9 cellular contexts compared by ENCODE assay signal in genomic region chr2:182761903-182762302, GRCh38. TPM values are rescaled to one million over a fixed set of nuclear protein-coding genes. Genes with fewer than 3 reads are reported as not detected.
DNase-seq lines count a peak whose midpoint lies in the region; ATAC-seq and TF ChIP-seq lines count a peak whose summit lies in the region.
"Had no signal": no experiment of that assay in that cellular context is flagged by ENCODE, and none has a peak within 500 bp of the region (broad histone marks: within the 10 kb centered on the region; RNA-seq: fewer than 3 reads in every experiment).

No MANE protein-coding gene starts in this region.

- no peak overlapping the region for H2BK20ac ChIP-seq in IMR-90 (ENCODE audit: low read depth, low read length)

- H3K4me1 Mint-ChIP-seq in stimulated activated effector memory CD8-positive, alpha-beta T cell treated with anti-CD3 and anti-CD28 coated beads, Interleukin-12 subunit alpha, Interleukin-12 subunit beta, amount 100 ng/mL, for 72 hours = peaks cover 10% of the 10 kb centered on the region

- dilution Hi-C loops in IMR-90 (cut with HindIII; ENCODE audit: low sequenced_read_pairs, unreplicated experiment) = no loop called here

- CTCF ChIA-PET in IMR-90 (lab: Yijun Ruan, JAX) = interaction anchor here (1.9 kb wide), 1 partner anchor 8 kb away, joined by 7 read pairs; no protein-coding TSS in a partner anchor

- H3K4ac ChIP-seq in IMR-90 (ENCODE audit: low read depth, low read length) = no peak overlapping the region

- H3K79me1 ChIP-seq in IMR-90 (ENCODE audit: low read depth in 1 of 2, low read length in 2 of 2) = peaks cover 0 to 4% of the 10 kb centered on the region in 2 experiments; a peak in 1 of 4 replicates

- intact Hi-C loops in IMR-90 (cut with micrococcal nuclease) = no loop called here
- intact Hi-C loops in dorsolateral prefrontal cortex (cut with DNase I) = loop anchor here (2.0 to 10.0 kb wide), 3 partner anchors 213 to 277 kb away; partner anchors contain the start of gene NCKAP1 (in 1 of the 2)

- H3K36me3 ChIP-seq in IMR-90 (ENCODE audit: control insufficient read depth, insufficient read depth, low read length) = peaks cover 20% of the 10 kb centered on the region

- DNase-seq in IMR-90 (peak; percentile 37), dorsolateral prefrontal cortex (no peak), kidney tubule cell (ENCODE audit: low spot score) (peak; percentile 2), GDM1 (lab: John Stamatoyannopoulos, UW) (no peak)
- DNase-seq in stimulated activated effector memory CD8-positive, alpha-beta T cell treated with anti-CD3 and anti-CD28 coated beads, Interleukin-12 subunit alpha, Interleukin-12 subunit beta, amount 100 ng/mL, for 72 hours (ENCODE audit: low spot score in 2 of 2) = no peak
- DNase-seq in stimulated activated CD4-positive, alpha-beta T cell treated with anti-CD3 and anti-CD28 coated beads, Interleukin-15, amount 100 ng/mL, for 24 hours = no peak
- DNase-seq in activated CD8-positive, alpha-beta memory T cell treated with anti-CD3 and anti-CD28 coated beads, Interleukin-2, amount 50 U/mL, for 48 hours = no peak
- DNase-seq: activated naive CD4-positive, alpha-beta T cell treated with anti-CD3 and anti-CD28 coated beads for 36 hours had no signal

- no peak overlapping the region for H4K5ac ChIP-seq in IMR-90 (ENCODE audit: low read depth, low read length)

- H2BK5ac ChIP-seq in IMR-90 (ENCODE audit: low read depth, low read length, poor library complexity, severe bottlenecking) = no peak overlapping the region

- H3K36me3 Mint-ChIP-seq in stimulated activated effector memory CD8-positive, alpha-beta T cell treated with anti-CD3 and anti-CD28 coated beads, Interleukin-12 subunit alpha, Interleukin-12 subunit beta, amount 100 ng/mL, for 72 hours = peaks cover 57% of the 10 kb centered on the region

- peak; percentile 42 for ATAC-seq in IMR-90 (ENCODE audit: low read depth)
- no peak for ATAC-seq in stimulated activated effector memory CD8-positive, alpha-beta T cell treated with anti-CD3 and anti-CD28 coated beads, Interleukin-12 subunit alpha, Interleukin-12 subunit beta, amount 100 ng/mL, for 72 hours
- no peak for ATAC-seq in GM18519 (IDR thresholded peaks at IDR 0.05; ENCODE audit: low FRiP score, unreplicated experiment)

- H3K27ac ChIP-seq in IMR-90 (ENCODE audit: insufficient read depth, low read length) = no peak overlapping the region
- peak overlapping the region in 10 of 59 donors; percentile 17 to 47 (median 26) for H3K27ac ChIP-seq in dorsolateral prefrontal cortex

- H3K9ac ChIP-seq in IMR-90 (ENCODE audit: low read depth, low read length) = no peak overlapping the region

- H2AK9ac ChIP-seq in IMR-90 (replicated peaks; ENCODE audit: low read depth, low read length, poor library complexity) = no peak overlapping the region

- no peak overlapping the region for H2AFZ ChIP-seq in IMR-90 (replicated peaks; ENCODE audit: low read length, poor library complexity)

- H2BK15ac ChIP-seq in IMR-90 (ENCODE audit: low read depth, low read length) = no peak overlapping the region

- TF ChIP-seq CTCF in IMR-90 (conservative IDR thresholded peaks at IDR 0.05; ENCODE audit: low read depth, low read length) (no peak), dorsolateral prefrontal cortex (IDR thresholded peaks at IDR 0.05 in 54 of 56, conservative IDR thresholded peaks at IDR 0.05 in 2 of 56; ENCODE audit: low read depth in 1 of 56, partially characterized antibody in 56 of 56) (peak in 55 of 56 donors; percentile 16 to 74 (median 50))

- H3K27ac Mint-ChIP-seq in stimulated activated effector memory CD8-positive, alpha-beta T cell treated with anti-CD3 and anti-CD28 coated beads, Interleukin-12 subunit alpha, Interleukin-12 subunit beta, amount 100 ng/mL, for 72 hours = peak overlapping the region; percentile 4
- H3K27ac Mint-ChIP-seq: activated naive CD4-positive, alpha-beta T cell treated with anti-CD3 and anti-CD28 coated beads for 36 hours had no signal

- H3K4me2 ChIP-seq in IMR-90 (ENCODE audit: low read depth, low read length) = no peak overlapping the region

- H3K27me3 ChIP-seq in IMR-90 (ENCODE audit: control insufficient read depth, insufficient read depth, low read length) = no peaks in the 10 kb centered on the region
- H3K27me3 ChIP-seq in dorsolateral prefrontal cortex = no peaks in the 10 kb centered on the region

- H3K4me1 ChIP-seq in IMR-90 (ENCODE audit: control insufficient read depth, insufficient read depth, low read length) = no peaks in the 10 kb centered on the region

- H3K9me1 ChIP-seq in IMR-90 (ENCODE audit: insufficient read depth, low read length) = no peaks in the 10 kb centered on the region

- BruUV-seq in IMR-90 (replicated peaks; lab: Mats Ljungman, UMichigan) = no TSS peak

- no peak overlapping the region for H3K56ac ChIP-seq in IMR-90 (ENCODE audit: extremely low read depth, insufficient read depth, low read length)

- no peak overlapping the region for H3K4me3 ChIP-seq in IMR-90 (ENCODE audit: insufficient read depth, low read depth, low read length)
- H3K4me3 ChIP-seq in dorsolateral prefrontal cortex = peak overlapping the region in 3 of 59 donors; percentile 1 to 20 (median 18)

- no peak overlapping the region for H3K14ac ChIP-seq in IMR-90 (replicated peaks; ENCODE audit: low read depth, low read length)

- 92% methylated on average over 2 of the region's 4 CpGs; no CpG with 5 or more reads in 1 of the 2 experiments for WGBS in IMR-90 (ENCODE audit: extremely low coverage in 2 of 2, insufficient read length in 1 of 2), 2 experiments

- H3K4me3 Mint-ChIP-seq in stimulated activated effector memory CD8-positive, alpha-beta T cell treated with anti-CD3 and anti-CD28 coated beads, Interleukin-12 subunit alpha, Interleukin-12 subunit beta, amount 100 ng/mL, for 72 hours = no peak overlapping the region
- H3K4me3 Mint-ChIP-seq: activated naive CD4-positive, alpha-beta T cell treated with anti-CD3 and anti-CD28 coated beads for 36 hours had no signal

- H4K8ac ChIP-seq in IMR-90 (ENCODE audit: low read depth in 2 of 2, low read length in 2 of 2) = no peak overlapping the region

- H3K9me3 ChIP-seq in IMR-90 (ENCODE audit: control insufficient read depth, insufficient read depth, low read length) = no peaks in the 10 kb centered on the region

- H4K91ac ChIP-seq in IMR-90 (ENCODE audit: insufficient read depth, low read depth, low read length) = no peak overlapping the region

- TF ChIP-seq POLR2A in IMR-90 (IDR thresholded peaks at IDR 0.05; ENCODE audit: low read depth, low read length) = no peak

- H3K23ac ChIP-seq in IMR-90 (ENCODE audit: low read depth, low read length) = no peak overlapping the region

- H3K18ac ChIP-seq in IMR-90 (ENCODE audit: low read depth, low read length) = no peak overlapping the region

- H2BK120ac ChIP-seq in IMR-90 (ENCODE audit: low read depth, low read length) = no peak overlapping the region

- in situ Hi-C loops in IMR-90 (cut with MboI; ENCODE audit: low sequenced_read_pairs) = loop anchor here (10.0 kb wide), 1 partner anchor 223 kb away; no protein-coding TSS in a partner anchor

- H3K9me3 Mint-ChIP-seq in stimulated activated effector memory CD8-positive, alpha-beta T cell treated with anti-CD3 and anti-CD28 coated beads, Interleukin-12 subunit alpha, Interleukin-12 subunit beta, amount 100 ng/mL, for 72 hours = no peaks in the 10 kb centered on the region
- H3K9me3 Mint-ChIP-seq: activated naive CD4-positive, alpha-beta T cell treated with anti-CD3 and anti-CD28 coated beads for 36 hours had no signal

- H2AK5ac ChIP-seq in IMR-90 (ENCODE audit: low read depth, low read length) = no peak overlapping the region

- no peak for TF ChIP-seq RAD21 in IMR-90 (IDR thresholded peaks at IDR 0.05; ENCODE audit: low read length)

- POLR2A ChIA-PET in IMR-90 (lab: Charles Lee; ENCODE audit: unreplicated experiment) = no interaction called here

- H4K20me1 ChIP-seq in IMR-90 (ENCODE audit: insufficient read depth, low read length) = no peaks in the 10 kb centered on the region

TF ChIP-seq in IMR-90, 13 proteins besides CTCF, POLR2A, EP300 and RAD21:
- TF ChIP-seq USF2 (IDR thresholded peaks at IDR 0.05; ENCODE audit: low read depth, low read length) (no peak), CEBPB (IDR thresholded peaks at IDR 0.05; ENCODE audit: low read depth, low read length) (peak; percentile 97), ELK1 (IDR thresholded peaks at IDR 0.05; ENCODE audit: borderline replicate concordance, low read depth, low read length) (no peak)

RNA-seq across cellular contexts. Expression of gene DNAJC10, which starts 45.8 kb away (rescaled TPM):
- total RNA-seq in IMR-90 (2012; rRNA removed) (53.2 and 120 TPM in 2 replicates), dorsolateral prefrontal cortex (10 to 100 TPM; 27.0 to 94.1 (median 66.9) TPM)
- polyA plus RNA-seq in IMR-90 (2012; rRNA removed) = 27.1 and 34.6 TPM in 2 replicates
- polyA plus RNA-seq in IMR-90 (2012; cell fraction: cytosol; rRNA removed) = 4.4 and 8.1 TPM in 2 replicates
- polyA plus RNA-seq in IMR-90 (2012; cell fraction: nucleus; rRNA removed; ENCODE audit: low replicate concordance) = 4.2 and 45.5 TPM in 2 replicates

Comparison
In these comparisons a context has a peak if more than half of its experiments do, and no peak if none do; other contexts are left out.
1. DNase-seq: peak in IMR-90 (single experiment) and kidney tubule cell (single experiment); none in dorsolateral prefrontal cortex (0 of 10), stimulated activated effector memory CD8-positive, alpha-beta T cell treated with anti-CD3 and anti-CD28 coated beads, Interleukin-12 subunit alpha, Interleukin-12 subunit beta, amount 100 ng/mL, for 72 hours (0 of 2), stimulated activated CD4-positive, alpha-beta T cell treated with anti-CD3 and anti-CD28 coated beads, Interleukin-15, amount 100 ng/mL, for 24 hours (single experiment), GDM1 (single experiment) and activated CD8-positive, alpha-beta memory T cell treated with anti-CD3 and anti-CD28 coated beads, Interleukin-2, amount 50 U/mL, for 48 hours (single experiment).